In genomic region chr19:42280761-42281174, GRCh38 we compare ENCODE assay signal across 6 cellular contexts. TPM values are rescaled to one million over a fixed set of nuclear protein-coding genes. Genes with fewer than 3 reads are reported as not detected.
DNase-seq lines count a peak whose midpoint lies in the region; ATAC-seq and TF ChIP-seq lines count a peak whose summit lies in the region.

No MANE protein-coding gene starts in this region.

- ATAC-seq in GM18868 (IDR thresholded peaks at IDR 0.05; ENCODE audit: unreplicated experiment) (no peak), GM18909 (IDR thresholded peaks at IDR 0.05; ENCODE audit: poor library complexity, unreplicated experiment) (no peak)

- WGBS in smooth muscle cell (ENCODE audit: low lambda C conversion rate) = 0% methylated on average over 12 of the region's 27 CpGs

- H4K20me1 ChIP-seq in MM.1S (ENCODE audit: insufficient read depth, low read length) = no peaks in the 10 kb centered on the region
- H4K20me1 ChIP-seq in smooth muscle cell (ENCODE audit: low read depth) = peaks cover 39% of the 10 kb centered on the region

- CTCF ChIA-PET in AG04449 (lab: Yijun Ruan, JAX) = interaction anchor here (1.2 to 7.4 kb wide), 6 partner anchors 14 to 172 kb away, joined by 3 to 255 read pairs (median 6); partner anchors contain the start of genes GSK3A, PAFAH1B3 and PRR19

- no peaks in the 10 kb centered on the region for H3K9me3 ChIP-seq in MM.1S (replicated peaks; ENCODE audit: insufficient read depth, low read length)
- H3K9me3 ChIP-seq in smooth muscle cell (replicated peaks; ENCODE audit: low read depth) = no peaks in the 10 kb centered on the region

- H3K4me1 ChIP-seq in MM.1S (ENCODE audit: low read length) (peaks cover 21% of the 10 kb centered on the region), smooth muscle cell (ENCODE audit: low read depth) (peaks cover 40% of the 10 kb centered on the region)

- H3K36me3 ChIP-seq in MM.1S (replicated peaks; ENCODE audit: insufficient read depth, low read length) (no peaks in the 10 kb centered on the region), smooth muscle cell (ENCODE audit: low read depth) (no peaks in the 10 kb centered on the region)

- POLR2A ChIA-PET in AG04449 (lab: Yijun Ruan, JAX) = interaction anchor here (3.1 to 4.5 kb wide), 3 partner anchors 10 to 38 kb away, joined by 11 to 20 read pairs (median 17); partner anchors contain the start of gene GSK3A

- no peaks in the 10 kb centered on the region for H3K9me2 ChIP-seq in MM.1S (replicated peaks; ENCODE audit: insufficient read depth, low read length)

- H3K4me2 ChIP-seq in MM.1S (ENCODE audit: low read depth, low read length) (peak overlapping the region; percentile 57), smooth muscle cell (peak overlapping the region; percentile 95)

- H3K4me3 ChIP-seq in AG04449 (ENCODE audit: low read depth, low read length) (peak overlapping the region; percentile 73), MM.1S (ENCODE audit: low read length) (peak overlapping the region; percentile 90), fibroblast of mammary gland (ENCODE audit: control insufficient read depth, low read depth, low read length) (peak overlapping the region; percentile 75), smooth muscle cell (peak overlapping the region; percentile 94)

- no peaks in the 10 kb centered on the region for H3K27me3 ChIP-seq in MM.1S (replicated peaks; ENCODE audit: insufficient read depth, low read length)
- H3K27me3 ChIP-seq in smooth muscle cell (ENCODE audit: low read depth) = no peaks in the 10 kb centered on the region

- no peak for DNase-seq in AG04449 (ENCODE audit: low read depth, low spot score)
- no peak for DNase-seq in MM.1S
- peak; percentile 47 for DNase-seq in fibroblast of mammary gland (ENCODE audit: low read depth)
- peak; percentile 85 for DNase-seq in smooth muscle cell (lab: John Stamatoyannopoulos, UW; ENCODE audit: unreplicated experiment)

- H2AFZ ChIP-seq in MM.1S (ENCODE audit: low read length) (peak overlapping the region; percentile 53; the same call in 1 of the 2 replicates), smooth muscle cell (ENCODE audit: low read depth) (no peak overlapping the region)

- peaks cover 13% of the 10 kb centered on the region for H3K79me2 ChIP-seq in MM.1S (ENCODE audit: low read length)
- peaks cover 14% of the 10 kb centered on the region for H3K79me2 ChIP-seq in smooth muscle cell (ENCODE audit: low read depth)

- H3K27ac ChIP-seq in MM.1S (ENCODE audit: low read length) (no peak overlapping the region), smooth muscle cell (ENCODE audit: low read depth) (peak overlapping the region; percentile 97)

- no peak for TF ChIP-seq CTCF in AG04449 (IDR thresholded peaks at IDR 0.05; ENCODE audit: insufficient read depth, low read length, missing control alignments)
- no peak for TF ChIP-seq CTCF in MM.1S (IDR thresholded peaks at IDR 0.05; ENCODE audit: low read length)
- no peak for TF ChIP-seq CTCF in fibroblast of mammary gland (conservative IDR thresholded peaks at IDR 0.05; ENCODE audit: control insufficient read depth, insufficient read depth, low read depth, low read length)
- TF ChIP-seq CTCF in smooth muscle cell (IDR thresholded peaks at IDR 0.05; ENCODE audit: borderline replicate concordance, insufficient read depth, poor library complexity, severe bottlenecking) = no peak

- H3F3A ChIP-seq in MM.1S (ENCODE audit: insufficient read depth, low read length) (peaks cover 9% of the 10 kb centered on the region; the same call in 1 of the 2 replicates), smooth muscle cell (ENCODE audit: low read depth) (peaks cover 36% of the 10 kb centered on the region)

- peak overlapping the region; percentile 75; the same call in 1 of the 2 replicates for H3K9ac ChIP-seq in MM.1S (ENCODE audit: low read length)
- H3K9ac ChIP-seq in smooth muscle cell (ENCODE audit: low read depth) = peak overlapping the region; percentile 86

RNA-seq across cellular contexts. Expression of gene CIC, which starts 11.7 kb away (rescaled TPM):
- 12.6 and 13.6 TPM in 2 replicates for total RNA-seq in smooth muscle cell
- polyA plus RNA-seq in smooth muscle cell = 18.4 and 19.5 TPM in 2 replicates

RNA-seq across cellular contexts. Expression of gene PRR19, which starts 21.2 kb away (rescaled TPM):
- 0.45 and 1.3 TPM in 2 replicates for total RNA-seq in smooth muscle cell
- polyA plus RNA-seq in smooth muscle cell = 0.73 and 1.0 TPM in 2 replicates

RNA-seq across cellular contexts. Expression of gene PAFAH1B3, which starts 21.7 kb away (rescaled TPM):
- 44.6 and 44.7 TPM in 2 replicates for total RNA-seq in smooth muscle cell
- 71.0 and 75.7 TPM in 2 replicates for polyA plus RNA-seq in smooth muscle cell

RNA-seq across cellular contexts. Expression of gene ERF, which starts 25.8 kb away (rescaled TPM):
- total RNA-seq in smooth muscle cell = 20.5 and 43.9 TPM in 2 replicates
- 14.2 and 14.9 TPM in 2 replicates for polyA plus RNA-seq in smooth muscle cell

RNA-seq across cellular contexts. Expression of gene TMEM145, which starts 32.3 kb away (rescaled TPM):
- total RNA-seq in smooth muscle cell = not detected in 2 replicates
- 0.09 and 0.11 TPM in 2 replicates for polyA plus RNA-seq in smooth muscle cell

Comparison
In these comparisons a context has a peak if more than half of its experiments do, and no peak if none do; other contexts are left out.
1. DNase-seq: peak in fibroblast of mammary gland (single experiment) and smooth muscle cell (single experiment); none in AG04449 (single experiment) and MM.1S (single experiment).
2. Peak in every context shown above with its lines, with median percentiles within 50 percentile points of each other: H3K4me3 ChIP-seq.